In genomic region chr19:46849610-46850009, GRCh38 we compare ENCODE assay signal across 7 cellular contexts. TPM values are rescaled to one million over a fixed set of nuclear protein-coding genes. Genes with fewer than 3 reads are reported as not detected.
DNase-seq lines count a peak whose midpoint lies in the region; TF ChIP-seq lines count a peak whose summit lies in the region.

No MANE protein-coding gene starts in this region.

- DNase-seq in HFFc6 (no peak), stomach (no peak), G401 (ENCODE audit: low spot score) (no peak), KBM-7 (no peak)
- DNase-seq in activated CD4-positive, alpha-beta memory T cell treated with anti-CD3 and anti-CD28 coated beads, Interleukin-2, amount 10 ng/mL, durations not matched to agents 7 days and 5 days, result no peak
- DNase-seq in stimulated activated CD4-positive, alpha-beta T cell treated with anti-CD3 and anti-CD28 coated beads, Interleukin-4, amount 100 ng/mL, for 1 hour, result no peak

- H3K4me3 ChIP-seq in iPS-11a (ENCODE audit: low read depth, low read length) (peak overlapping the region; percentile 91), stomach (peak overlapping the region; percentile 78 to 90 (median 84))

- no peak for TF ChIP-seq EP300 in stomach (IDR thresholded peaks at IDR 0.05)

- intact Hi-C loops in stomach (cut with DNase I; ENCODE audit: low total_unique reads), result no loop called here

- H3K9me3 Mint-ChIP-seq in HFFc6, result no peaks in the 10 kb centered on the region
- H3K9me3 Mint-ChIP-seq in activated CD4-positive, alpha-beta memory T cell treated with anti-CD3 and anti-CD28 coated beads, Interleukin-2, amount 10 ng/mL, durations not matched to agents 7 days and 5 days, result no peaks in the 10 kb centered on the region

- peaks cover 7% of the 10 kb centered on the region for H3K27me3 Mint-ChIP-seq in HFFc6 (ENCODE audit: insufficient read depth)
- H3K27me3 Mint-ChIP-seq in activated CD4-positive, alpha-beta memory T cell treated with anti-CD3 and anti-CD28 coated beads, Interleukin-2, amount 10 ng/mL, durations not matched to agents 7 days and 5 days, result no peaks in the 10 kb centered on the region

- H3K4me3 Mint-ChIP-seq in HFFc6, result peak overlapping the region; percentile 96
- peak overlapping the region; percentile 92 for H3K4me3 Mint-ChIP-seq in activated CD4-positive, alpha-beta memory T cell treated with anti-CD3 and anti-CD28 coated beads, Interleukin-2, amount 10 ng/mL, durations not matched to agents 7 days and 5 days

- 39 to 54% (median 46%) methylated on average over 5 of the region's 5 CpGs for WGBS in stomach, 5 donors

- no peaks in the 10 kb centered on the region for H3K27me3 ChIP-seq in stomach

- TF ChIP-seq POLR2A in stomach (IDR thresholded peaks at IDR 0.05), result no peak

- TF ChIP-seq CTCF in HFFc6 (IDR thresholded peaks at IDR 0.05) (no peak), stomach (IDR thresholded peaks at IDR 0.05) (no peak)

- peak overlapping the region in 4 of 5 donors; percentile 88 to 93 (median 90) for H3K27ac ChIP-seq in stomach

- peak overlapping the region; percentile 95 for H3K27ac Mint-ChIP-seq in HFFc6
- peak overlapping the region; percentile 78 for H3K27ac Mint-ChIP-seq in activated CD4-positive, alpha-beta memory T cell treated with anti-CD3 and anti-CD28 coated beads, Interleukin-2, amount 10 ng/mL, durations not matched to agents 7 days and 5 days

- H3K4me1 Mint-ChIP-seq in HFFc6 (ENCODE audit: low read depth), result peaks cover 29% of the 10 kb centered on the region
- H3K4me1 Mint-ChIP-seq in activated CD4-positive, alpha-beta memory T cell treated with anti-CD3 and anti-CD28 coated beads, Interleukin-2, amount 10 ng/mL, durations not matched to agents 7 days and 5 days, result peaks cover 30% of the 10 kb centered on the region

- CTCF ChIA-PET in activated CD4-positive, alpha-beta memory T cell treated with anti-CD3 and anti-CD28 coated beads, Interleukin-2, amount 10 ng/mL, durations not matched to agents 7 days and 5 days (lab: Charles Lee), result interaction anchor here (1.4 to 2.3 kb wide), 2 partner anchors 163 to 394 kb away, joined by 3 to 7 read pairs; no protein-coding TSS in a partner anchor

- in situ Hi-C loops in G401 (cut with HindIII; ENCODE audit: low sequenced_read_pairs), result no loop called here
- in situ Hi-C loops in KBM-7 (cut with MboI; ENCODE audit: low pct_unique_long_range_greater_than_20kb, low sequenced_read_pairs), result loop anchor here (10.0 kb wide), 1 partner anchor 145 kb away; no protein-coding TSS in a partner anchor

- H3K36me3 Mint-ChIP-seq in HFFc6 (ENCODE audit: low read depth), result peaks cover 18% of the 10 kb centered on the region
- H3K36me3 Mint-ChIP-seq in activated CD4-positive, alpha-beta memory T cell treated with anti-CD3 and anti-CD28 coated beads, Interleukin-2, amount 10 ng/mL, durations not matched to agents 7 days and 5 days (ENCODE audit: low read depth), result peaks cover 5% of the 10 kb centered on the region

- peaks cover 12 to 44% (median 28%) of the 10 kb centered on the region in 4 donors for H3K4me1 ChIP-seq in stomach

- POLR2A ChIA-PET in activated CD4-positive, alpha-beta memory T cell treated with anti-CD3 and anti-CD28 coated beads, Interleukin-2, amount 10 ng/mL, durations not matched to agents 7 days and 5 days (lab: Charles Lee), result interaction anchor here (0.6 to 2.3 kb wide), 5 partner anchors 8 to 327 kb away, joined by 3 to 10 read pairs (median 6); partner anchors contain the start of genes ARHGAP35 and SLC1A5

- no peaks in the 10 kb centered on the region for H3K9me3 ChIP-seq in stomach

- H3K36me3 ChIP-seq in stomach, result peaks cover 4 to 26% (median 16%) of the 10 kb centered on the region in 4 donors

RNA-seq across cellular contexts. Expression of gene AP2S1, which starts 1.0 kb away (rescaled TPM):
- total RNA-seq in HFFc6 (2021; fragmentation: NEBNext Ultra II Directional; extraction: Animal tissue kit (Norgen Biotek cat#: 25700)), result 100 to 1,000 TPM; 416 to 479 (median 463) TPM
- total RNA-seq in activated CD4-positive, alpha-beta memory T cell treated with anti-CD3 and anti-CD28 coated beads, Interleukin-2, amount 10 ng/mL, durations not matched to agents 7 days and 5 days, result 100 to 1,000 TPM; 116 to 117 TPM
- 100 to 1,000 TPM in 2 of 5 donors, 10 to 100 TPM in 2, 1 to 10 TPM in 1; 4.9 to 191 (median 76.7) TPM for total RNA-seq in stomach
- polyA plus RNA-seq in stomach, result 100 to 1,000 TPM in 2 of 3 donors, 10 to 100 TPM in 1; 90.1 to 124 (median 103) TPM
- total RNA-seq in G401 (2014; rRNA removed; shearing (Covaris generic)), result 227 and 256 TPM in 2 replicates

RNA-seq across cellular contexts. Expression of gene ARHGAP35, which starts 11.2 kb away (rescaled TPM):
- total RNA-seq in HFFc6 (2021; fragmentation: NEBNext Ultra II Directional; extraction: Animal tissue kit (Norgen Biotek cat#: 25700)), result 10 to 100 TPM; 51.9 to 69.8 (median 63.4) TPM
- total RNA-seq in activated CD4-positive, alpha-beta memory T cell treated with anti-CD3 and anti-CD28 coated beads, Interleukin-2, amount 10 ng/mL, durations not matched to agents 7 days and 5 days, result 10 to 100 TPM; 35.4 to 36.0 TPM
- total RNA-seq in stomach, result 100 to 1,000 TPM in 1 of 5 donors, 10 to 100 TPM in 3, 1 to 10 TPM in 1; 7.0 to 200 (median 36.4) TPM
- polyA plus RNA-seq in stomach, result 1 to 10 TPM; 5.6 to 9.0 (median 7.3) TPM
- total RNA-seq in G401 (2014; rRNA removed; shearing (Covaris generic)), result 11.6 and 14.2 TPM in 2 replicates
